In genomic region chr5:134856465-134856864, GRCh38 we compare ENCODE assay signal across 7 cellular contexts. TPM values are rescaled to one million over a fixed set of nuclear protein-coding genes. Genes with fewer than 3 reads are reported as not detected.
DNase-seq lines count a peak whose midpoint lies in the region; ATAC-seq, FAIRE-seq and TF ChIP-seq lines count a peak whose summit lies in the region.
"Not testable (repeated sequence)": the region's sequence is repeated elsewhere in the genome, so short reads cannot be mapped to it uniquely, and the experiment has no call there.

No MANE protein-coding gene starts in this region.

- FAIRE-seq in A549 (lab: Jason Lieb, UNC) = not testable (repeated sequence)
- FAIRE-seq in D721Med (lab: Jason Lieb, UNC) = peak; percentile 16

- peaks cover 68 to 72% of the 10 kb centered on the region in 2 experiments for H3K36me3 ChIP-seq in HEK293 (ENCODE audit: control insufficient read depth in 2 of 2, insufficient read depth in 1 of 2, low read length in 2 of 2)
- peaks cover 68% of the 10 kb centered on the region for H3K36me3 ChIP-seq in SK-N-MC (ENCODE audit: insufficient read depth, low read length)
- peaks cover 26 to 78% of the 10 kb centered on the region in 2 experiments for H3K36me3 ChIP-seq in mesenchymal stem cell (ENCODE audit: control insufficient read depth in 1 of 2, insufficient read depth in 2 of 2, low read depth in 1 of 2, low read length in 2 of 2)

- CTCF ChIA-PET in A549 (lab: Yijun Ruan, JAX) = interaction anchor here (0.9 kb wide), 1 partner anchor 11 kb away, joined by 3 read pairs; the partner anchor contains the start of gene C5orf24
- CTCF ChIA-PET in HEK293 (lab: Yijun Ruan, JAX) = interaction anchor here (0.7 kb wide), 2 partner anchors 11 to 348 kb away, joined by 3 read pairs; partner anchors contain the start of gene C5orf24

- H3K23ac ChIP-seq in mesenchymal stem cell (ENCODE audit: low read length in 2 of 2) = not testable (repeated sequence)

- not testable (repeated sequence) for TF ChIP-seq EP300 in A549 (IDR thresholded peaks at IDR 0.05)

- H2AK5ac ChIP-seq in mesenchymal stem cell (ENCODE audit: low read length, severe bottlenecking) = not testable (repeated sequence)

- TF ChIP-seq CTCF in A549 (IDR thresholded peaks at IDR 0.05); D721Med (IDR thresholded peaks at IDR 0.05; ENCODE audit: insufficient read depth, missing control alignments); HEK293 (tag by site-specific recombination; IDR thresholded peaks at IDR 0.05): not testable (repeated sequence)

- POLR2A ChIA-PET in A549 (lab: Yijun Ruan, JAX); HEK293 (lab: Yijun Ruan, JAX): not testable (repeated sequence)

- DNase-seq in A549 (ENCODE audit: low read depth in 1 of 2, low spot score in 1 of 2); D721Med (ENCODE audit: insufficient read length, low spot score); SK-N-MC (ENCODE audit: low read depth, low spot score); mesenchymal stem cell: not testable (repeated sequence)
- DNase-seq in activated CD8-positive, alpha-beta memory T cell treated with anti-CD3 and anti-CD28 coated beads for 24 hours = peak; percentile 13
- DNase-seq in mesenteric fat pad (ENCODE audit: low spot score) = peak; percentile 2

- not testable (repeated sequence) for H3K4ac ChIP-seq in mesenchymal stem cell (ENCODE audit: low read depth in 1 of 2, low read length in 2 of 2)

- H2AFZ ChIP-seq in mesenchymal stem cell (ENCODE audit: low read depth, low read length) = not testable (repeated sequence)

- H3K27me3 ChIP-seq in mesenchymal stem cell (ENCODE audit: control insufficient read depth in 1 of 2, insufficient read depth in 1 of 2, low read length in 2 of 2) = not testable (repeated sequence)

- not testable (repeated sequence) for H3K14ac ChIP-seq in mesenchymal stem cell (ENCODE audit: low read length in 2 of 2)

- H3K4me2 ChIP-seq in A549; mesenchymal stem cell (ENCODE audit: low read length, poor library complexity, severe bottlenecking): not testable (repeated sequence)

- H2BK15ac ChIP-seq in mesenchymal stem cell (ENCODE audit: low read depth, poor library complexity, severe bottlenecking) = not testable (repeated sequence)

- not testable (repeated sequence) for H3K9ac ChIP-seq in SK-N-MC (ENCODE audit: insufficient read length)
- H3K9ac ChIP-seq in mesenchymal stem cell (ENCODE audit: low read length) = peak overlapping the region; percentile 8

- ATAC-seq in A549 = not testable (repeated sequence)

- TF ChIP-seq POLR2A in A549 (IDR thresholded peaks at IDR 0.05; ENCODE audit: low read length) = not testable (repeated sequence)

- H3K9me3 ChIP-seq in A549; HEK293 (ENCODE audit: control insufficient read depth, insufficient read depth, low read depth, low read length); SK-N-MC (ENCODE audit: low read depth, low read length); mesenchymal stem cell (ENCODE audit: control insufficient read depth, low read length): not testable (repeated sequence)

- 82% methylated on average over 7 of the region's 7 CpGs for WGBS in A549 (ENCODE audit: missing lambda C conversion rate)
- WGBS in mesenchymal stem cell = 100% methylated on average over 2 of the region's 7 CpGs

- not testable (repeated sequence) for H2BK120ac ChIP-seq in mesenchymal stem cell (ENCODE audit: low read depth, low read length)

- not testable (repeated sequence) for H3K4me3 ChIP-seq in A549; HEK293 (ENCODE audit: low read depth, low read length); SK-N-MC; mesenchymal stem cell (ENCODE audit: insufficient read depth in 1 of 2, low read depth in 1 of 2, low read length in 2 of 2)

- H4K91ac ChIP-seq in mesenchymal stem cell (ENCODE audit: low read length) = not testable (repeated sequence)

- not testable (repeated sequence) for H3K79me1 ChIP-seq in mesenchymal stem cell (replicated peaks; ENCODE audit: low read length, poor library complexity, severe bottlenecking)

- H3K4me1 ChIP-seq in A549; HEK293 (ENCODE audit: control insufficient read depth, insufficient read depth, low read length); mesenchymal stem cell (ENCODE audit: control insufficient read depth, insufficient read depth, low read depth, low read length): not testable (repeated sequence)

- not testable (repeated sequence) for H4K8ac ChIP-seq in mesenchymal stem cell (ENCODE audit: low read length)

- H2BK5ac ChIP-seq in mesenchymal stem cell (ENCODE audit: low read depth, low read length, poor library complexity, severe bottlenecking) = not testable (repeated sequence)

- TF ChIP-seq RAD21 in A549 (conservative IDR thresholded peaks at IDR 0.05 in 1 of 2, IDR thresholded peaks at IDR 0.05 in 1 of 2) = not testable (repeated sequence)

- not testable (repeated sequence) for H2BK12ac ChIP-seq in mesenchymal stem cell (ENCODE audit: low read length in 2 of 2)

- H3K18ac ChIP-seq in mesenchymal stem cell (ENCODE audit: low read depth in 1 of 2, low read length in 2 of 2) = not testable (repeated sequence)

- not testable (repeated sequence) for H3K27ac ChIP-seq in A549; HEK293 (ENCODE audit: extremely low read depth, low read depth, low read length); mesenchymal stem cell (ENCODE audit: low read length, poor library complexity, severe bottlenecking)
- peak overlapping the region; percentile 55; the same call in 1 of the 2 replicates for H3K27ac ChIP-seq in SK-N-MC

TF ChIP-seq in A549, 52 proteins besides CTCF, POLR2A, EP300 and RAD21:
- TF ChIP-seq ZC3H11A (IDR thresholded peaks at IDR 0.05) = peak; percentile 76

TF ChIP-seq in HEK293, 187 proteins besides CTCF, POLR2A, EP300 and RAD21 (continues in another document):
- 0 out of 2 replicates have a peak, but pooled peaks have one; percentile 24 for TF ChIP-seq ZXDB (tag by site-specific recombination; IDR thresholded peaks at IDR 0.05)
- peak; percentile 49 for TF ChIP-seq ZNF623 (tag by site-specific recombination; IDR thresholded peaks at IDR 0.05)
- TF ChIP-seq ZBTB11 (tag by site-specific recombination; conservative IDR thresholded peaks at IDR 0.05; ENCODE audit: low read depth) = peak; percentile 59; the same call in 1 of the 2 replicates
- peak; percentile 49 for TF ChIP-seq ZNF426 (tag by site-specific recombination; IDR thresholded peaks at IDR 0.05)

RNA-seq across cellular contexts. Expression of gene C5orf24, which starts 10.7 kb away (rescaled TPM):
- polyA plus RNA-seq in A549 (2011; rRNA removed) (44.6 and 53.7 TPM in 2 replicates), A549 (2017; fragmentation: RNase III; extraction: RNeasy Plus Mini Kit Qiagen cat#74134 plus additional on column Dnase treatment) (22.9 to 27.6 TPM (median 27.0 TPM) in 3 replicates)
- 11.4 and 15.4 TPM in 2 replicates for polyA plus RNA-seq in A549 (2012; cell fraction: cytosol; rRNA removed)
- polyA plus RNA-seq in A549 (2012; cell fraction: nucleus; rRNA removed) = 10.5 and 15.2 TPM in 2 replicates
- 28.4 and 38.1 TPM in 2 replicates for polyA minus RNA-seq in A549 (2011; rRNA and poly(A)+ RNA removed)
- 54.6 TPM for polyA plus RNA-seq in mesenchymal stem cell (2013, experiment 1 of 2)
- polyA plus RNA-seq in mesenchymal stem cell (2013, experiment 2 of 2) = 55.4 TPM
- total RNA-seq in mesenteric fat pad = 40.9 TPM

RNA-seq across cellular contexts. Expression of gene TXNDC15, which starts 17.7 kb away (rescaled TPM):
- 61.0 and 85.2 TPM in 2 replicates for polyA plus RNA-seq in A549 (2011; rRNA removed)
- 71.2 and 76.9 TPM in 2 replicates for polyA plus RNA-seq in A549 (2012; cell fraction: cytosol; rRNA removed)
- 46.2 and 65.3 TPM in 2 replicates for polyA plus RNA-seq in A549 (2012; cell fraction: nucleus; rRNA removed)
- polyA plus RNA-seq in A549 (2017; fragmentation: RNase III; extraction: RNeasy Plus Mini Kit Qiagen cat#74134 plus additional on column Dnase treatment) = 71.1 to 81.0 TPM (median 76.7 TPM) in 3 replicates
- polyA minus RNA-seq in A549 (2011; rRNA and poly(A)+ RNA removed) = 40.0 and 50.5 TPM in 2 replicates
- polyA plus RNA-seq in mesenchymal stem cell (2013, experiment 1 of 2) = 125 TPM
- 134 TPM for polyA plus RNA-seq in mesenchymal stem cell (2013, experiment 2 of 2)
- 50.1 TPM for total RNA-seq in mesenteric fat pad

RNA-seq across cellular contexts. Expression of gene PCBD2, which starts 48.5 kb away (rescaled TPM):
- polyA plus RNA-seq in A549 (2011; rRNA removed) (13.3 and 13.6 TPM in 2 replicates), A549 (2017; fragmentation: RNase III; extraction: RNeasy Plus Mini Kit Qiagen cat#74134 plus additional on column Dnase treatment) (9.5 to 10.9 TPM (median 10.2 TPM) in 3 replicates)
- polyA plus RNA-seq in A549 (2012; cell fraction: cytosol; rRNA removed) = 8.2 and 9.2 TPM in 2 replicates
- 4.4 and 7.0 TPM in 2 replicates for polyA plus RNA-seq in A549 (2012; cell fraction: nucleus; rRNA removed)
- polyA minus RNA-seq in A549 (2011; rRNA and poly(A)+ RNA removed) = 4.2 and 4.8 TPM in 2 replicates
- polyA plus RNA-seq in mesenchymal stem cell (2013, experiment 1 of 2) = 4.8 TPM
- polyA plus RNA-seq in mesenchymal stem cell (2013, experiment 2 of 2) = 4.6 TPM
- 10.7 TPM for total RNA-seq in mesenteric fat pad
